In genomic region chr6:144216668-144217218, GRCh38 we compare ENCODE assay signal across 8 cellular contexts.
A peak's percentile ranks its signal among the peaks of the same experiment; 100 is the strongest.
DNase-seq lines count a peak whose midpoint lies in the region; ATAC-seq, FAIRE-seq and TF ChIP-seq lines count a peak whose summit lies in the region.

No MANE protein-coding gene starts in this region.

- peak overlapping the region; percentile 60 for H3K4me3 ChIP-seq in H7 (ENCODE audit: insufficient read depth, low read depth, low read length)
- peak overlapping the region; percentile 64 for H3K4me3 ChIP-seq in MG63
- peak overlapping the region; percentile 73 for H3K4me3 ChIP-seq in brain microvascular endothelial cell (ENCODE audit: low read depth, low read length)
- peak overlapping the region; percentile 68 to 89 (median 82) for H3K4me3 ChIP-seq in HepG2 (replicated peaks in 1 of 3; ENCODE audit: insufficient read depth in 1 of 3, low read depth in 2 of 3, low read length in 3 of 3)
- H3K4me3 ChIP-seq in thymus (ENCODE audit: low read length) = peak overlapping the region; percentile 83

- H2AFZ ChIP-seq in HepG2 (ENCODE audit: low read length) = no peak overlapping the region

- CTCF ChIA-PET in HepG2 (lab: Yijun Ruan, JAX; ENCODE audit: low intra/inter-chr PET ratio, low total read pairs) = interaction anchor here (0.9 to 2.4 kb wide), 4 partner anchors 111 to 265 kb away, joined by 3 to 13 read pairs (median 4); no protein-coding TSS in a partner anchor

- no peak for FAIRE-seq in HepG2 (lab: Jason Lieb, UNC)

- no peaks in the 10 kb centered on the region for H4K20me1 ChIP-seq in HepG2 (ENCODE audit: insufficient read depth, low read length)

- H3K27me3 ChIP-seq in H7 (ENCODE audit: control insufficient read depth, insufficient read depth, low read length) = no peaks in the 10 kb centered on the region; the same call in 1 of the 2 replicates
- no peaks in the 10 kb centered on the region for H3K27me3 ChIP-seq in MG63
- no peaks in the 10 kb centered on the region for H3K27me3 ChIP-seq in brain microvascular endothelial cell (replicated peaks)
- peaks cover 0 to 2% of the 10 kb centered on the region in 2 experiments; a peak in 1 of 5 replicates for H3K27me3 ChIP-seq in HepG2 (ENCODE audit: control insufficient read depth in 1 of 2, insufficient read depth in 2 of 2, low read length in 2 of 2)
- H3K27me3 ChIP-seq in thymus (ENCODE audit: control insufficient read depth, insufficient read depth) = no peaks in the 10 kb centered on the region

- peak overlapping the region; percentile 77 for H3K9ac ChIP-seq in HepG2 (ENCODE audit: insufficient read depth, low read depth, low read length)

- H3K9me3 ChIP-seq in MG63 = no peaks in the 10 kb centered on the region
- H3K9me3 ChIP-seq in HepG2 (ENCODE audit: low read length) = peaks cover 8% of the 10 kb centered on the region; the same call in 1 of the 2 replicates
- H3K9me3 ChIP-seq in thymus (ENCODE audit: control insufficient read depth) = no peaks in the 10 kb centered on the region

- ATAC-seq in GM18502 (IDR thresholded peaks at IDR 0.05; ENCODE audit: poor library complexity, unreplicated experiment) = peak; percentile 46
- ATAC-seq in HepG2 = peak; percentile 66

- H3K4me1 ChIP-seq in HepG2 (ENCODE audit: insufficient read depth, low read length) = peaks cover 23% of the 10 kb centered on the region
- peaks cover 6% of the 10 kb centered on the region for H3K4me1 ChIP-seq in thymus (ENCODE audit: control insufficient read depth, insufficient read depth, low read length)

- BruUV-seq in HepG2 (replicated peaks; lab: Mats Ljungman, UMichigan) = no TSS peak

- in situ Hi-C loops in brain microvascular endothelial cell (cut with HindIII; ENCODE audit: low pct_ligation_motif_present, low sequenced_read_pairs) (no loop called here), HepG2 (cut with HindIII; ENCODE audit: extremely low pct_ligation_motif_present, low pct_unique_long_range_greater_than_20kb) (loop anchor here (5.0 kb wide), 2 partner anchors 71 to 119 kb away; partner anchors contain the start of genes SF3B5 and UTRN)

- no peak for TF ChIP-seq POLR2A in HepG2 (IDR thresholded peaks at IDR 0.05; ENCODE audit: insufficient read depth in 1 of 2, low read depth in 2 of 2, low read length in 2 of 2)

- no peak for TF ChIP-seq RAD21 in HepG2 (CRISPR knock-in tag; IDR thresholded peaks at IDR 0.05)

- H3K79me2 ChIP-seq in HepG2 (ENCODE audit: insufficient read depth, low read length) = no peaks in the 10 kb centered on the region

- POLR2A ChIA-PET in HepG2 (lab: Yijun Ruan, JAX) = interaction anchor here (1.0 to 1.2 kb wide), 2 partner anchors 70 to 127 kb away, joined by 3 to 8 read pairs; no protein-coding TSS in a partner anchor

- TF ChIP-seq CTCF in brain microvascular endothelial cell (IDR thresholded peaks at IDR 0.05; ENCODE audit: low read depth, low read length, missing control alignments) (peak; percentile 35), HepG2 (CRISPR knock-in tag; IDR thresholded peaks at IDR 0.05) (no peak)

- H3K36me3 ChIP-seq in H7 (replicated peaks; ENCODE audit: control insufficient read depth, insufficient read depth, low read length) = no peaks in the 10 kb centered on the region
- no peaks in the 10 kb centered on the region for H3K36me3 ChIP-seq in MG63
- no peaks in the 10 kb centered on the region for H3K36me3 ChIP-seq in brain microvascular endothelial cell (replicated peaks)
- no peaks in the 10 kb centered on the region for H3K36me3 ChIP-seq in HepG2 (replicated peaks in 1 of 2; ENCODE audit: control insufficient read depth in 1 of 2, insufficient read depth in 2 of 2, low read length in 2 of 2)
- no peaks in the 10 kb centered on the region for H3K36me3 ChIP-seq in thymus (ENCODE audit: control insufficient read depth, insufficient read depth)

- DNase-seq in H7 = peak; percentile 87
- peak; percentile 86 for DNase-seq in MG63
- DNase-seq in brain microvascular endothelial cell = no peak
- no peak for DNase-seq in HepG2 (ENCODE audit: low spot score)
- no peak for DNase-seq in activated CD8-positive, alpha-beta memory T cell treated with anti-CD3 and anti-CD28 coated beads, Interleukin-2, amount 50 U/mL, for 4 hours
- no peak for DNase-seq in DMS 273 (lab: John Stamatoyannopoulos, UW; ENCODE audit: unreplicated experiment)

- TF ChIP-seq EP300 in HepG2 (IDR thresholded peaks at IDR 0.05; ENCODE audit: low read depth in 2 of 2, low read length in 2 of 2) (no peak), HepG2 (CRISPR knock-in tag; IDR thresholded peaks at IDR 0.05; ENCODE audit: borderline replicate concordance) (no peak; the same call in 1 of the 2 replicates)

- H3K4me2 ChIP-seq in HepG2 (ENCODE audit: low read depth, low read length) = peak overlapping the region; percentile 91

- WGBS in HepG2 (ENCODE audit: low lambda C conversion rate) = 4% methylated on average over 18 of the region's 18 CpGs
- 11% methylated on average over 18 of the region's 18 CpGs for WGBS in thymus

- H3K27ac ChIP-seq in brain microvascular endothelial cell = peak overlapping the region; percentile 69
- peak overlapping the region; percentile 81 for H3K27ac ChIP-seq in HepG2 (ENCODE audit: extremely low read length, insufficient read depth, low read length)
- peak overlapping the region; percentile 98 for H3K27ac ChIP-seq in thymus (ENCODE audit: low read depth)

- intact Hi-C loops in HepG2 (cut with micrococcal nuclease; ENCODE audit: unreplicated experiment) = loop anchor here (1.0 to 2.0 kb wide), 7 partner anchors 47 to 444 kb away; partner anchors contain the start of gene STX11

TF ChIP-seq in HepG2, 621 proteins besides CTCF, POLR2A, EP300 and RAD21 (continues in another document):
- TF ChIP-seq PATZ1 (CRISPR knock-in tag; IDR thresholded peaks at IDR 0.05) = peak; percentile 6; the same call in 1 of the 2 replicates
- TF ChIP-seq PHF8 (CRISPR knock-in tag; IDR thresholded peaks at IDR 0.05) = no peak
- TF ChIP-seq KDM3A (CRISPR knock-in tag; IDR thresholded peaks at IDR 0.05; ENCODE audit: low read depth) = no peak
- TF ChIP-seq ZNF605 (CRISPR knock-in tag; IDR thresholded peaks at IDR 0.05) = peak; percentile 45
- TF ChIP-seq MIER2 (CRISPR knock-in tag; IDR thresholded peaks at IDR 0.05) = 0 out of 2 replicates have a peak, but pooled peaks have one; percentile 8
- TF ChIP-seq FOXA1 (IDR thresholded peaks at IDR 0.05) = no peak
- no peak for TF ChIP-seq FOXA1 (CRISPR knock-in tag; IDR thresholded peaks at IDR 0.05)
- 0 out of 2 replicates have a peak, but pooled peaks have one; percentile 26 for TF ChIP-seq ZNF441 (CRISPR knock-in tag; IDR thresholded peaks at IDR 0.05; ENCODE audit: borderline replicate concordance)
- TF ChIP-seq NCOR1 (IDR thresholded peaks at IDR 0.05; ENCODE audit: borderline replicate concordance, low read length) = peak; percentile 52; the same call in 1 of the 2 replicates
- TF ChIP-seq, protein P1, sequence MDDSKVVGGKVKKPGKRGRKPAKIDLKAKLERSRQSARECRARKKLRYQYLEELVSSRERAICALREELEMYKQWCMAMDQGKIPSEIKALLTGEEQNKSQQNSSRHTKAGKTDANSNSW (CRISPR knock-in tag; IDR thresholded peaks at IDR 0.05; ENCODE audit: borderline replicate concordance) = no peak
- TF ChIP-seq NFE2L1 (CRISPR knock-in tag; IDR thresholded peaks at IDR 0.05; ENCODE audit: borderline replicate concordance) = no peak
- TF ChIP-seq ZNF430 (CRISPR knock-in tag; IDR thresholded peaks at IDR 0.05) = peak; percentile 14; the same call in 1 of the 2 replicates
- TF ChIP-seq, protein P2, sequence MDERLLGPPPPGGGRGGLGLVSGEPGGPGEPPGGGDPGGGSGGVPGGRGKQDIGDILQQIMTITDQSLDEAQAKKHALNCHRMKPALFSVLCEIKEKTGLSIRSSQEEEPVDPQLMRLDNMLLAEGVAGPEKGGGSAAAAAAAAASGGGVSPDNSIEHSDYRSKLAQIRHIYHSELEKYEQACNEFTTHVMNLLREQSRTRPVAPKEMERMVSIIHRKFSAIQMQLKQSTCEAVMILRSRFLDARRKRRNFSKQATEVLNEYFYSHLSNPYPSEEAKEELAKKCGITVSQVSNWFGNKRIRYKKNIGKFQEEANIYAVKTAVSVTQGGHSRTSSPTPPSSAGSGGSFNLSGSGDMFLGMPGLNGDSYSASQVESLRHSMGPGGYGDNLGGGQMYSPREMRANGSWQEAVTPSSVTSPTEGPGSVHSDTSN (CRISPR knock-in tag; IDR thresholded peaks at IDR 0.05) = no peak
- no peak for TF ChIP-seq E2F1 (CRISPR knock-in tag; IDR thresholded peaks at IDR 0.05)
- TF ChIP-seq TARDBP (CRISPR knock-in tag; IDR thresholded peaks at IDR 0.05) = 0 out of 2 replicates have a peak, but pooled peaks have one; percentile 6
- TF ChIP-seq ZBTB8A (CRISPR knock-in tag; IDR thresholded peaks at IDR 0.05; ENCODE audit: borderline replicate concordance, low read depth) = no peak
- TF ChIP-seq ZNF292 (CRISPR knock-in tag; IDR thresholded peaks at IDR 0.05; ENCODE audit: borderline replicate concordance, low read depth) = no peak
- TF ChIP-seq THAP11 (CRISPR knock-in tag; IDR thresholded peaks at IDR 0.05) = no peak
- no peak for TF ChIP-seq ZNF101 (CRISPR knock-in tag; IDR thresholded peaks at IDR 0.05; ENCODE audit: borderline replicate concordance, low read depth)

Comparison
In these comparisons a context has a peak if more than half of its experiments do, and no peak if none do; other contexts are left out.
1. DNase-seq: peak in H7 (single experiment) and MG63 (single experiment); none in brain microvascular endothelial cell (single experiment), HepG2 (single experiment), activated CD8-positive, alpha-beta memory T cell treated with anti-CD3 and anti-CD28 coated beads, Interleukin-2, amount 50 U/mL, for 4 hours (single experiment) and DMS 273 (single experiment).
2. Peak in every context shown above with its lines, with median percentiles within 50 percentile points of each other: H3K4me3 ChIP-seq and H3K27ac ChIP-seq.